ENCODE assay signal across 11 cellular contexts in the genomic region with DNA sequence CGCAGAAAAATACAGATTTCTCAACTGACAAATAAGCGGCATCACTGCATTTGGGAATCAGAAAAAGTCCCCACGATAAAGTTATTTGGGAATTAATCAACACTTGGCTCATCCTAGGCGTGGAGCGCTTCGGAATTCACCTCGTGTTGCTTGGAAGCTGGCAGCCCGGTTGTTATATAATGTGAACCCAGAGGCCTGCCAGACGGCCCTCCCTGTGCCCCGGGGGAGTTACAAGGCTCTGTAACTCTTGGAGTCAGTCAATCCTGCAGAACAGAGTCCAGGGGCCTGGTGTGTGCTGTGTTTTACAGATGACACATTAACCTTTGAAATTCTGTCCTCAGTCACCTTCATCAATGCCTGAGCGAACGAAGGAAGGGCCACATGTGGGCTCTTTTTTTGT.
DNase-seq lines count a peak whose midpoint lies in the region; ATAC-seq, FAIRE-seq and TF ChIP-seq lines count a peak whose summit lies in the region.
"Had no signal": no experiment of that assay in that cellular context is flagged by ENCODE, and none has a peak within 500 bp of the region (broad histone marks: within the 10 kb centered on the region; RNA-seq: fewer than 3 reads in every experiment).

No MANE protein-coding gene starts in this region.

- H3K9ac ChIP-seq in kidney (ENCODE audit: low read length in 2 of 2): no peak overlapping the region

- H3K9me3 ChIP-seq in kidney (ENCODE audit: control insufficient read depth in 1 of 2, low read length in 2 of 2): no peaks in the 10 kb centered on the region
- no peaks in the 10 kb centered on the region for H3K9me3 ChIP-seq in gastrocnemius medialis

- H3K9me3 Mint-ChIP-seq in central memory CD8-positive, alpha-beta T cell: no peaks in the 10 kb centered on the region

- H3K4me3 Mint-ChIP-seq in central memory CD8-positive, alpha-beta T cell: no peak overlapping the region

- no peaks in the 10 kb centered on the region for H3K27me3 Mint-ChIP-seq in central memory CD8-positive, alpha-beta T cell

- H3K36me3 ChIP-seq in kidney (ENCODE audit: control insufficient read depth in 1 of 2, insufficient read depth in 2 of 2, low read length in 2 of 2): no peaks in the 10 kb centered on the region
- no peaks in the 10 kb centered on the region for H3K36me3 ChIP-seq in gastrocnemius medialis

- H3K36me3 Mint-ChIP-seq in central memory CD8-positive, alpha-beta T cell (ENCODE audit: insufficient read depth): peaks cover 10% of the 10 kb centered on the region

- DNase-seq in D341Med (ENCODE audit: low spot score) (peak; percentile 63), kidney (no peak), gastrocnemius medialis (peak in 1 of 2 donors; percentile 56), NCI-H1694 (lab: John Stamatoyannopoulos, UW) (no peak), AML-193 (lab: John Stamatoyannopoulos, UW) (no peak), GDM1 (lab: John Stamatoyannopoulos, UW) (no peak)
- no peak for DNase-seq in central memory CD8-positive, alpha-beta T cell (ENCODE audit: low spot score in 2 of 2)
- DNase-seq: activated CD4-positive, alpha-beta T cell treated with anti-CD3 and anti-CD28 coated beads for 4 hours; SHP77 treated with DMSO at 0.1 percent for 48 hours had no signal

- TF ChIP-seq POLR2A in gastrocnemius medialis (IDR thresholded peaks at IDR 0.05): no peak

- intact Hi-C loops in kidney (cut with DNase I) (no loop called here), gastrocnemius medialis (cut with DNase I; ENCODE audit: low total_unique reads) (no loop called here)

- peaks cover 84% of the 10 kb centered on the region for H3K4me1 Mint-ChIP-seq in central memory CD8-positive, alpha-beta T cell

- H3K4me3 ChIP-seq in kidney (ENCODE audit: low read length in 2 of 2) (no peak overlapping the region), gastrocnemius medialis (no peak overlapping the region)

- TF ChIP-seq CTCF in kidney (IDR thresholded peaks at IDR 0.05; ENCODE audit: borderline replicate concordance, extremely low read depth, insufficient read depth): no peak
- no peak for TF ChIP-seq CTCF in gastrocnemius medialis (IDR thresholded peaks at IDR 0.05 in 4 of 5, conservative IDR thresholded peaks at IDR 0.05 in 1 of 5)

- H3K27me3 ChIP-seq in gastrocnemius medialis: peaks cover 0 to 5% (median 0%) of the 10 kb centered on the region in 3 donors

- ATAC-seq in central memory CD8-positive, alpha-beta T cell (replicated peaks; ENCODE audit: extremely low read depth, poor library complexity, severe bottlenecking): no peak
- ATAC-seq in gastrocnemius medialis (peak in 1 of 2 donors; percentile 22), HG02678 (IDR thresholded peaks at IDR 0.05; ENCODE audit: unreplicated experiment) (no peak)

- peak overlapping the region; percentile 70 for H3K27ac Mint-ChIP-seq in central memory CD8-positive, alpha-beta T cell (ENCODE audit: low read depth)

- peak overlapping the region; percentile 71 to 87 for H3K27ac ChIP-seq in kidney (ENCODE audit: low read depth in 2 of 2, low read length in 2 of 2)
- peak overlapping the region in 3 of 4 donors; percentile 29 to 55 (median 35) for H3K27ac ChIP-seq in gastrocnemius medialis

- FAIRE-seq in kidney (lab: Jason Lieb, UNC): no peak
- FAIRE-seq: GM18507 had no signal

- in situ Hi-C loops in gastrocnemius medialis (cut with MboI; ENCODE audit: low sequenced_read_pairs in 4 of 4): loop anchor here in 3 of 4 donors (10.0 to 25.0 kb wide), 3 partner anchors 103 to 199 kb away; a partner anchor contains a TSS

- H3K4me1 ChIP-seq in kidney (ENCODE audit: control insufficient read depth in 1 of 2, insufficient read depth in 1 of 2, low read depth in 1 of 2, low read length in 2 of 2): peaks cover 4 to 26% of the 10 kb centered on the region in 2 donors
- H3K4me1 ChIP-seq in gastrocnemius medialis: peaks cover 23 to 28% of the 10 kb centered on the region in 2 donors
